Comparison of ENCODE assay signal across 8 cellular contexts in the genomic region with DNA sequence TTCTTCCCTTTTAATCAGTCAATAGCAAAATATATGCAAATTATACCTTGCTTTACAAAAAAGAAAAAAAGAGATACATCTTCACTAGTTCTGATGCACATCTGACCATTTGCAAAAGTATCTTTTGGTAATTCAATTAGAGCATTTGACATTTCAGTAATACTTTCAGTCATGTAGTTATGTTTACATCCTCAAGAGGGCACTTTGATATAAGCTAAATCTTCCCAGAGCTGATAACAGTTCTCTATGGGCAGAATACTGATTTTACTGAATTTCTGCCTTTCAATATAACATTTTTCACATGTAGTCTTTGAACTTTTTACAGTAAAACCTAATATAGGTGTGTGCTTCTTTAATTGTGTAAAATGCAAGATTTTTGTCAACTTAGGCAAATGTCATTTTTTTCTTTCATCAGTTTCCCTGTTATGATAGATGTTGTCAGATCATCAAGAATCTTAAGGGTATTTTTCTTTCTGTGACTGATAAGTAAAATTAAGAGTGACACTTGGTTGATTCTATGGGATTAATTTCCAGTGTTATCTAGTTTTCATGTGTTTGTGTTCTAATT.
A peak's percentile ranks its signal among the peaks of the same experiment; 100 is the strongest.
DNase-seq lines count a peak whose midpoint lies in the region; ATAC-seq, FAIRE-seq and TF ChIP-seq lines count a peak whose summit lies in the region.

No MANE protein-coding gene starts in this region.

- H3K9me2 ChIP-seq in MM.1S (replicated peaks; ENCODE audit: insufficient read depth, low read length), result no peaks in the 10 kb centered on the region

- no peaks in the 10 kb centered on the region for H3K79me2 ChIP-seq in MM.1S (ENCODE audit: low read length)

- no peaks in the 10 kb centered on the region for H4K20me1 ChIP-seq in MM.1S (ENCODE audit: insufficient read depth, low read length)

- H3K4me1 ChIP-seq in MM.1S (ENCODE audit: low read length) (no peaks in the 10 kb centered on the region), right cardiac atrium (ENCODE audit: control insufficient read depth, insufficient read depth, low read length) (no peaks in the 10 kb centered on the region)

- H3K4me3 Mint-ChIP-seq in glutamatergic neuron (ENCODE audit: unreplicated experiment), result no peak overlapping the region

- no peak overlapping the region for H3K4me2 ChIP-seq in MM.1S (ENCODE audit: low read depth, low read length)

- no peaks in the 10 kb centered on the region for H3F3A ChIP-seq in MM.1S (ENCODE audit: insufficient read depth, low read length)

- H3K9me3 ChIP-seq in MM.1S (replicated peaks; ENCODE audit: insufficient read depth, low read length) (no peaks in the 10 kb centered on the region), right cardiac atrium (ENCODE audit: control insufficient read depth, low read length) (no peaks in the 10 kb centered on the region)

- intact Hi-C loops in right cardiac atrium (cut with DNase I), result loop anchor here in 1 of 4 donors (10.0 kb wide), 1 partner anchor 574 kb away; no protein-coding TSS in a partner anchor

- H3K36me3 ChIP-seq in GM06990 (ENCODE audit: control insufficient read depth, insufficient read depth, low read length) (no peaks in the 10 kb centered on the region), H7 (replicated peaks; ENCODE audit: control insufficient read depth, insufficient read depth, low read length) (no peaks in the 10 kb centered on the region), MM.1S (replicated peaks; ENCODE audit: insufficient read depth, low read length) (no peaks in the 10 kb centered on the region)

- H3K4me1 Mint-ChIP-seq in glutamatergic neuron (ENCODE audit: low read depth, unreplicated experiment), result no peaks in the 10 kb centered on the region

- ATAC-seq in right cardiac atrium, result no peak

- FAIRE-seq in urothelium cell line (lab: Jason Lieb, UNC), result no peak

- no peak overlapping the region for H3K9ac ChIP-seq in MM.1S (ENCODE audit: low read length)

- H2AFZ ChIP-seq in MM.1S (ENCODE audit: low read length), result no peak overlapping the region

- H3K27me3 ChIP-seq in GM06990 (replicated peaks; ENCODE audit: control insufficient read depth, insufficient read depth, low read length), result no peaks in the 10 kb centered on the region
- no peaks in the 10 kb centered on the region for H3K27me3 ChIP-seq in H7 (ENCODE audit: control insufficient read depth, insufficient read depth, low read length)
- no peaks in the 10 kb centered on the region for H3K27me3 ChIP-seq in MM.1S (replicated peaks; ENCODE audit: insufficient read depth, low read length)
- H3K27me3 ChIP-seq in right cardiac atrium (ENCODE audit: control insufficient read depth, insufficient read depth), result no peaks in the 10 kb centered on the region

- H3K27me3 Mint-ChIP-seq in glutamatergic neuron (ENCODE audit: unreplicated experiment), result no peaks in the 10 kb centered on the region

- DNase-seq in GM06990 (ENCODE audit: extremely low read depth, insufficient read length) (no peak), H7 (peak; percentile 8), MM.1S (peak; percentile 39), SKM-1 (lab: John Stamatoyannopoulos, UW; ENCODE audit: unreplicated experiment) (peak; percentile 39), glutamatergic neuron (no peak), urothelium cell line (ENCODE audit: low spot score) (peak; percentile 37), right cardiac atrium (no peak)
- DNase-seq in activated effector memory CD4-positive, alpha-beta T cell treated with anti-CD3 and anti-CD28 coated beads, Interleukin-2, amount 50 U/mL, for 16 hours, result no peak

- H3K9me3 Mint-ChIP-seq in glutamatergic neuron (ENCODE audit: unreplicated experiment), result no peaks in the 10 kb centered on the region

- TF ChIP-seq CTCF in GM06990 (IDR thresholded peaks at IDR 0.05; ENCODE audit: insufficient read depth, low read length, poor library complexity, severe bottlenecking) (peak; percentile 43), MM.1S (IDR thresholded peaks at IDR 0.05; ENCODE audit: low read length) (peak; percentile 60), glutamatergic neuron (IDR thresholded peaks at IDR 0.05; ENCODE audit: partially characterized antibody, unreplicated experiment) (peak; percentile 83)

- H3K27ac ChIP-seq in MM.1S (ENCODE audit: low read length), result no peak overlapping the region
- no peak overlapping the region for H3K27ac ChIP-seq in right cardiac atrium (ENCODE audit: low read length)

- no peak overlapping the region for H3K27ac Mint-ChIP-seq in glutamatergic neuron (ENCODE audit: unreplicated experiment)

- no peak overlapping the region for H3K4me3 ChIP-seq in GM06990 (replicated peaks; ENCODE audit: low read depth, low read length)
- no peak overlapping the region for H3K4me3 ChIP-seq in H7 (ENCODE audit: insufficient read depth, low read depth, low read length)
- no peak overlapping the region for H3K4me3 ChIP-seq in MM.1S (ENCODE audit: low read length)
- no peak overlapping the region for H3K4me3 ChIP-seq in right cardiac atrium (ENCODE audit: low read length)

- H3K36me3 Mint-ChIP-seq in glutamatergic neuron (ENCODE audit: unreplicated experiment), result no peaks in the 10 kb centered on the region

Comparison
In these comparisons a context has a peak if more than half of its experiments do, and no peak if none do; other contexts are left out.
1. DNase-seq: peak in H7 (single experiment), MM.1S (single experiment), SKM-1 (single experiment) and urothelium cell line (single experiment); none in GM06990 (single experiment), glutamatergic neuron (single experiment), activated effector memory CD4-positive, alpha-beta T cell treated with anti-CD3 and anti-CD28 coated beads, Interleukin-2, amount 50 U/mL, for 16 hours (single experiment) and right cardiac atrium (0 of 3).
2. Peak in every context shown above with its lines, with median percentiles within 50 percentile points of each other: CTCF ChIP-seq.